In genomic region chrX:40165206-40165605, GRCh38 we compare ENCODE assay signal across 17 cellular contexts.
DNase-seq lines count a peak whose midpoint lies in the region; ATAC-seq, FAIRE-seq and TF ChIP-seq lines count a peak whose summit lies in the region.
"Had no signal": no experiment of that assay in that cellular context is flagged by ENCODE, and none has a peak within 500 bp of the region (broad histone marks: within the 10 kb centered on the region; RNA-seq: fewer than 3 reads in every experiment).

No MANE protein-coding gene starts in this region.

- H3K4me3 Mint-ChIP-seq in activated naive CD4-positive, alpha-beta T cell treated with anti-CD3 and anti-CD28 coated beads for 36 hours, result no peak overlapping the region
- H3K4me3 Mint-ChIP-seq: CD4-positive, alpha-beta memory T cell had no signal

- TF ChIP-seq EP300 in HepG2 (IDR thresholded peaks at IDR 0.05; ENCODE audit: low read depth in 2 of 2, low read length in 2 of 2) (no peak), HepG2 (CRISPR knock-in tag; IDR thresholded peaks at IDR 0.05; ENCODE audit: borderline replicate concordance) (no peak)

- peaks cover 30% of the 10 kb centered on the region for H3K4me1 Mint-ChIP-seq in activated naive CD4-positive, alpha-beta T cell treated with anti-CD3 and anti-CD28 coated beads for 36 hours (ENCODE audit: low read depth)

- peaks cover 32 to 71% (median 59%) of the 10 kb centered on the region in 10 experiments for H3K4me1 ChIP-seq in BLaER1 treated with 17β-estradiol and CSF1 and Interleukin-3, amounts not matched to agents 10 nM and 100 nM
- H3K4me1 ChIP-seq in Panc1 (ENCODE audit: control insufficient read depth, insufficient read depth, low read length) (peaks cover 19% of the 10 kb centered on the region), HepG2 (ENCODE audit: insufficient read depth, low read length) (peaks cover 77% of the 10 kb centered on the region), neuronal stem cell (ENCODE audit: control insufficient read depth in 2 of 2, insufficient read depth in 1 of 2, low read depth in 1 of 2, low read length in 2 of 2) (peaks cover 6 to 7% of the 10 kb centered on the region in 2 donors)

- CTCF ChIA-PET in Panc1 (lab: Charles Lee), result interaction anchor here (0.5 kb wide), 1 partner anchor 9 kb away, joined by 3 read pairs; no protein-coding TSS in a partner anchor
- CTCF ChIA-PET in HepG2 (lab: Yijun Ruan, JAX; ENCODE audit: low intra/inter-chr PET ratio, low total read pairs), result no interaction called here
- CTCF ChIA-PET in activated naive CD4-positive, alpha-beta T cell treated with anti-CD3 and anti-CD28 coated beads for 36 hours (lab: Charles Lee), result no interaction called here

- peak overlapping the region in 7 of 11 experiments; percentile 12 to 95 (median 80); a peak in 11 of 22 replicates for H3K4me2 ChIP-seq in BLaER1 treated with 17β-estradiol and CSF1 and Interleukin-3, amounts not matched to agents 10 nM and 100 nM
- peak overlapping the region; percentile 36; the same call in 1 of the 2 replicates for H3K4me2 ChIP-seq in HepG2 (ENCODE audit: low read depth, low read length)
- no peak overlapping the region for H3K4me2 ChIP-seq in neuronal stem cell (ENCODE audit: insufficient read depth, low read length, poor library complexity, severe bottlenecking)

- no peak for TF ChIP-seq RAD21 in HepG2 (CRISPR knock-in tag; IDR thresholded peaks at IDR 0.05)

- H3K27ac ChIP-seq in BLaER1 treated with 17β-estradiol and CSF1 and Interleukin-3, amounts not matched to agents 10 nM and 100 nM, result no peak overlapping the region
- H3K27ac ChIP-seq in Panc1 (ENCODE audit: low read length) (peak overlapping the region; percentile 29; the same call in 1 of the 2 replicates), HepG2 (ENCODE audit: extremely low read length, insufficient read depth, low read length) (peak overlapping the region; percentile 48), neuronal stem cell (replicated peaks; ENCODE audit: low read length) (no peak overlapping the region)
- H3K27ac ChIP-seq: GM23248 had no signal

- H3K27me3 Mint-ChIP-seq in activated naive CD4-positive, alpha-beta T cell treated with anti-CD3 and anti-CD28 coated beads for 36 hours (ENCODE audit: low read depth), result no peaks in the 10 kb centered on the region
- H3K27me3 Mint-ChIP-seq: CD4-positive, alpha-beta memory T cell had no signal

- DNase-seq in Panc1 (ENCODE audit: low read depth, low spot score) (no peak), HepG2 (ENCODE audit: low spot score) (no peak), neuronal stem cell (ENCODE audit: low spot score) (no peak), COLO829 (ENCODE audit: low spot score) (no peak), OCI-M2 (lab: John Stamatoyannopoulos, UW; ENCODE audit: unreplicated experiment) (no peak), NCI-H510A treated with DMSO at 0.1 percent for 48 hours (lab: John Stamatoyannopoulos, UW) (no peak)
- no peak for DNase-seq in activated naive CD4-positive, alpha-beta T cell treated with anti-CD3 and anti-CD28 coated beads for 36 hours
- DNase-seq: 8988T, AML-193, C1 segment of cervical spinal cord, Caco-2, DND-41, GF-D8, GM23248, H7 had no signal

- H3K4me3 ChIP-seq in BLaER1 treated with 17β-estradiol and CSF1 and Interleukin-3, amounts not matched to agents 10 nM and 100 nM, result no peak overlapping the region
- no peak overlapping the region for H3K4me3 ChIP-seq in Panc1 (ENCODE audit: low read depth in 2 of 2, low read length in 2 of 2)
- 0 out of 6 replicates have a peak overlapping the region, but pooled peaks of 1 of the 3 experiments have one; percentile 23 for H3K4me3 ChIP-seq in HepG2 (replicated peaks in 1 of 3; ENCODE audit: insufficient read depth in 1 of 3, low read depth in 2 of 3, low read length in 3 of 3)
- no peak overlapping the region for H3K4me3 ChIP-seq in neuronal stem cell (ENCODE audit: low read length in 2 of 2)
- H3K4me3 ChIP-seq: GM23248 had no signal

- H3K27ac Mint-ChIP-seq in activated naive CD4-positive, alpha-beta T cell treated with anti-CD3 and anti-CD28 coated beads for 36 hours, result no peak overlapping the region

- no peaks in the 10 kb centered on the region for H3K36me3 ChIP-seq in BLaER1 treated with 17β-estradiol and CSF1 and Interleukin-3, amounts not matched to agents 10 nM and 100 nM
- H3K36me3 ChIP-seq in Panc1 (ENCODE audit: control insufficient read depth, insufficient read depth, low read length) (no peaks in the 10 kb centered on the region), HepG2 (replicated peaks in 1 of 2; ENCODE audit: control insufficient read depth in 1 of 2, insufficient read depth in 2 of 2, low read length in 2 of 2) (no peaks in the 10 kb centered on the region), neuronal stem cell (replicated peaks in 1 of 2; ENCODE audit: control insufficient read depth in 2 of 2, insufficient read depth in 2 of 2, low read length in 2 of 2) (no peaks in the 10 kb centered on the region)

- H3K18ac ChIP-seq in neuronal stem cell (ENCODE audit: low read length), result no peak overlapping the region

- H3K79me2 ChIP-seq in HepG2 (ENCODE audit: insufficient read depth, low read length), result peaks cover 7% of the 10 kb centered on the region

- in situ Hi-C loops in Panc1 (cut with HindIII; ENCODE audit: low pct_unique_long_range_greater_than_20kb, low sequenced_read_pairs) (no loop called here), HepG2 (cut with HindIII; ENCODE audit: extremely low pct_ligation_motif_present, low pct_unique_long_range_greater_than_20kb) (no loop called here)

- no peak overlapping the region for H4K8ac ChIP-seq in neuronal stem cell (ENCODE audit: low read depth, low read length)

- H2BK5ac ChIP-seq in neuronal stem cell (ENCODE audit: low read length), result no peak overlapping the region

- 17% methylated on average over 3 of the region's 5 CpGs for WGBS in HepG2 (ENCODE audit: low lambda C conversion rate)
- whole genome bisulfite sequencing in neuronal stem cell (ENCODE audit: extremely low coverage in 2 of 2, insufficient read length in 2 of 2, insufficient replicate concordance in 1 of 2), 2 donors, result no CpG with 5 or more reads among the region's 5 CpGs

- H2BK15ac ChIP-seq in neuronal stem cell (ENCODE audit: low read length), result no peak overlapping the region

- ATAC-seq in Panc1 (no peak), HepG2 (peak; percentile 79)

- peaks cover 0 to 3% (median 0%) of the 10 kb centered on the region in 11 experiments; a peak in 2 of 22 replicates for H4K20me1 ChIP-seq in BLaER1 treated with 17β-estradiol and CSF1 and Interleukin-3, amounts not matched to agents 10 nM and 100 nM
- no peaks in the 10 kb centered on the region for H4K20me1 ChIP-seq in HepG2 (ENCODE audit: insufficient read depth, low read length)

- no peak overlapping the region for H3K4ac ChIP-seq in neuronal stem cell (ENCODE audit: low read length)

- TF ChIP-seq POLR2A in HepG2 (IDR thresholded peaks at IDR 0.05; ENCODE audit: insufficient read depth in 1 of 2, low read depth in 2 of 2, low read length in 2 of 2), result no peak

- POLR2A ChIA-PET in Panc1 (lab: Charles Lee) (no interaction called here), HepG2 (lab: Yijun Ruan, JAX) (interaction anchor here (0.7 to 2.1 kb wide), 10 partner anchors 8 to 154 kb away, joined by 3 to 14 read pairs (median 4); partner anchors contain the start of gene BCOR)

- H2AFZ ChIP-seq in HepG2 (ENCODE audit: low read length), result no peak overlapping the region
- no peak overlapping the region for H2AFZ ChIP-seq in neuronal stem cell (ENCODE audit: low read length)
- H2AFZ ChIP-seq: GM23248 had no signal

- intact Hi-C loops in Panc1 (cut with micrococcal nuclease; ENCODE audit: unreplicated experiment), result no loop called here
- intact Hi-C loops in HepG2 (cut with micrococcal nuclease; ENCODE audit: unreplicated experiment), result no loop called here
- intact Hi-C loops in activated naive CD4-positive, alpha-beta T cell treated with anti-CD3 and anti-CD28 coated beads for 36 hours (cut with micrococcal nuclease), result loop anchor here (5.0 to 10.0 kb wide), 2 partner anchors 433 to 900 kb away; no protein-coding TSS in a partner anchor

- H3K23ac ChIP-seq in neuronal stem cell (ENCODE audit: low read depth, low read length, poor library complexity), result no peak overlapping the region

- H2BK120ac ChIP-seq in neuronal stem cell (ENCODE audit: low read depth, low read length), result no peak overlapping the region

- no peak for FAIRE-seq in HepG2 (lab: Jason Lieb, UNC)

- H3K9me3 ChIP-seq in BLaER1 treated with 17β-estradiol and CSF1 and Interleukin-3, amounts not matched to agents 10 nM and 100 nM (replicated peaks in 1 of 11), result peaks cover 0 to 28% (median 7%) of the 10 kb centered on the region in 11 experiments; a peak in 10 of 22 replicates
- no peaks in the 10 kb centered on the region for H3K9me3 ChIP-seq in Panc1 (ENCODE audit: control insufficient read depth, insufficient read depth, low read depth, low read length)
- H3K9me3 ChIP-seq in HepG2 (ENCODE audit: low read length), result no peaks in the 10 kb centered on the region
- H3K9me3 ChIP-seq in neuronal stem cell (replicated peaks in 1 of 2; ENCODE audit: control insufficient read depth in 2 of 2, insufficient read depth in 1 of 2, low read depth in 1 of 2, low read length in 2 of 2), result no peaks in the 10 kb centered on the region
- H3K9me3 ChIP-seq: Caco-2 had no signal

- no peaks in the 10 kb centered on the region for H3K9me3 Mint-ChIP-seq in activated naive CD4-positive, alpha-beta T cell treated with anti-CD3 and anti-CD28 coated beads for 36 hours

- TF ChIP-seq CTCF in Panc1 (IDR thresholded peaks at IDR 0.05) (no peak), HepG2 (CRISPR knock-in tag; IDR thresholded peaks at IDR 0.05) (no peak)

- BruUV-seq in Panc1 (replicated peaks; lab: Mats Ljungman, UMichigan), result no TSS peak
- no TSS peak for BruUV-seq in HepG2 (replicated peaks; lab: Mats Ljungman, UMichigan)

- H3K14ac ChIP-seq in neuronal stem cell (ENCODE audit: low read length), result no peak overlapping the region

- H4K91ac ChIP-seq in neuronal stem cell (ENCODE audit: low read depth, low read length, poor library complexity), result no peak overlapping the region

- peaks cover 0 to 15% (median 0%) of the 10 kb centered on the region in 11 experiments; a peak in 3 of 22 replicates for H3K27me3 ChIP-seq in BLaER1 treated with 17β-estradiol and CSF1 and Interleukin-3, amounts not matched to agents 10 nM and 100 nM
- H3K27me3 ChIP-seq in Panc1 (ENCODE audit: control insufficient read depth, insufficient read depth, low read length) (no peaks in the 10 kb centered on the region), HepG2 (ENCODE audit: control insufficient read depth in 1 of 2, insufficient read depth in 2 of 2, low read length in 2 of 2) (no peaks in the 10 kb centered on the region), neuronal stem cell (ENCODE audit: control insufficient read depth in 3 of 3, insufficient read depth in 3 of 3, low read depth in 1 of 3, low read length in 3 of 3) (peaks cover 0 to 17% (median 3%) of the 10 kb centered on the region in 3 experiments)

- peak overlapping the region in 1 of 11 experiments; percentile 4; a peak in 1 of 22 replicates for H3K9ac ChIP-seq in BLaER1 treated with 17β-estradiol and CSF1 and Interleukin-3, amounts not matched to agents 10 nM and 100 nM
- no peak overlapping the region for H3K9ac ChIP-seq in HepG2 (ENCODE audit: insufficient read depth, low read depth, low read length)
- H3K9ac ChIP-seq in neuronal stem cell (ENCODE audit: low read depth, low read length, poor library complexity), result no peak overlapping the region
- H3K9ac ChIP-seq: GM23248 had no signal

- H3K36me3 Mint-ChIP-seq in activated naive CD4-positive, alpha-beta T cell treated with anti-CD3 and anti-CD28 coated beads for 36 hours (ENCODE audit: low read depth), result peaks cover 5% of the 10 kb centered on the region

- H3K79me1 ChIP-seq in neuronal stem cell (ENCODE audit: low read depth, low read length), result peaks cover 2% of the 10 kb centered on the region

- no peak overlapping the region for H2BK12ac ChIP-seq in neuronal stem cell (ENCODE audit: low read length)

- H2AK5ac ChIP-seq in neuronal stem cell (ENCODE audit: low read depth, low read length), result peak overlapping the region; percentile 37

Comparison
In these comparisons a context has a peak if more than half of its experiments do, and no peak if none do; other contexts are left out.
1. H3K27ac ChIP-seq: peak in Panc1 (single experiment) and HepG2 (single experiment); none in BLaER1 treated with 17β-estradiol and CSF1 and Interleukin-3, amounts not matched to agents 10 nM and 100 nM (0 of 11) and neuronal stem cell (single experiment).